8 cellular contexts compared by ENCODE assay signal in genomic region chr1:173476664-173477285, GRCh38. TPM values are rescaled to one million over a fixed set of nuclear protein-coding genes. Genes with fewer than 3 reads are reported as not detected.
DNase-seq lines count a peak whose midpoint lies in the region; ATAC-seq and TF ChIP-seq lines count a peak whose summit lies in the region.

No MANE protein-coding gene starts in this region.

- peak overlapping the region; percentile 93 for H3K4me3 ChIP-seq in kidney epithelial cell (ENCODE audit: low read depth, low read length)

- H3K27me3 ChIP-seq in kidney epithelial cell (ENCODE audit: control insufficient read depth, insufficient read depth, low read length): no peaks in the 10 kb centered on the region

- TF ChIP-seq CTCF in kidney epithelial cell (IDR thresholded peaks at IDR 0.05; ENCODE audit: insufficient read depth, low read length, poor library complexity, severe bottlenecking): no peak

- DNase-seq in AML-193 (lab: John Stamatoyannopoulos, UW) (peak; percentile 83 to 84), NCI-H345 treated with DMSO at 0.1 percent for 48 hours (lab: John Stamatoyannopoulos, UW; ENCODE audit: unreplicated experiment) (peak; percentile 77), cerebellar cortex (ENCODE audit: low spot score) (peak; percentile 94), kidney epithelial cell (ENCODE audit: low read depth) (no peak)
- DNase-seq in activated CD4-positive, CD25-positive, alpha-beta regulatory T cell treated with anti-CD3 and anti-CD28 coated beads, Interleukin-2, amount 50 U/mL, for 16 hours (ENCODE audit: low read depth, low spot score): peak; percentile 26
- DNase-seq in stimulated activated CD4-positive, alpha-beta T cell treated with anti-CD3 and anti-CD28 coated beads, Interleukin-15, amount 100 ng/mL, for 24 hours: peak; percentile 88

- ATAC-seq in GM19043 (IDR thresholded peaks at IDR 0.05; ENCODE audit: low read depth, unreplicated experiment) (peak; percentile 89), HG03342 (IDR thresholded peaks at IDR 0.05; ENCODE audit: unreplicated experiment) (peak; percentile 96)

- no peaks in the 10 kb centered on the region for H3K36me3 ChIP-seq in kidney epithelial cell (ENCODE audit: control insufficient read depth, insufficient read depth, low read length)

RNA-seq across cellular contexts. Expression of gene PRDX6, which starts 0.4 kb away (rescaled TPM):
- total RNA-seq in kidney epithelial cell: 180 and 187 TPM in 2 replicates
